8 cellular contexts compared by ENCODE assay signal in genomic region chr3:28348286-28348636, GRCh38. TPM values are rescaled to one million over a fixed set of nuclear protein-coding genes. Genes with fewer than 3 reads are reported as not detected.
DNase-seq lines count a peak whose midpoint lies in the region; ATAC-seq and TF ChIP-seq lines count a peak whose summit lies in the region.

No MANE protein-coding gene starts in this region.

- 0% methylated on average over 14 of the region's 15 CpGs for WGBS in prostate gland

- H3K4me1 Mint-ChIP-seq in GM23338 (peaks cover 15% of the 10 kb centered on the region), WTC11 (peaks cover 28% of the 10 kb centered on the region), glutamatergic neuron (ENCODE audit: low read depth, unreplicated experiment) (peaks cover 6% of the 10 kb centered on the region)

- H3K9me3 Mint-ChIP-seq in GM23338 = no peaks in the 10 kb centered on the region; the same call in 1 of the 3 replicates
- H3K9me3 Mint-ChIP-seq in WTC11 = 0 out of 2 replicates have a peak, but pooled peaks cover 3% of the 10 kb centered on the region
- H3K9me3 Mint-ChIP-seq in glutamatergic neuron (ENCODE audit: unreplicated experiment) = peaks cover 2% of the 10 kb centered on the region

- no peaks in the 10 kb centered on the region for H3K9me3 ChIP-seq in prostate gland

- H3K27ac ChIP-seq in GM23338 (ENCODE audit: low read depth) = peak overlapping the region; percentile 98
- H3K27ac ChIP-seq in prostate gland = peak overlapping the region; percentile 95 to 98

- H3K79me2 ChIP-seq in GM23338 (replicated peaks; ENCODE audit: insufficient read depth) = peaks cover 43% of the 10 kb centered on the region

- CTCF ChIA-PET in WTC11 (lab: Charles Lee) = interaction anchor here (0.9 to 2.1 kb wide), 7 partner anchors 8 to 636 kb away, joined by 3 to 8 read pairs (median 4); partner anchors contain the start of gene EOMES

- H3K9me2 ChIP-seq in GM23338 (ENCODE audit: insufficient read depth) = no peaks in the 10 kb centered on the region

- peaks cover 8% of the 10 kb centered on the region for H3K27me3 Mint-ChIP-seq in GM23338 (ENCODE audit: insufficient read depth, low read depth, poor library complexity)
- no peaks in the 10 kb centered on the region for H3K27me3 Mint-ChIP-seq in WTC11 (ENCODE audit: low read depth)
- H3K27me3 Mint-ChIP-seq in glutamatergic neuron (ENCODE audit: unreplicated experiment) = no peaks in the 10 kb centered on the region

- H2AFZ ChIP-seq in GM23338 = peak overlapping the region; percentile 90; the same call in 1 of the 2 replicates

- no peak for TF ChIP-seq POLR2A in prostate gland (IDR thresholded peaks at IDR 0.05)

- intact Hi-C loops in prostate gland (cut with DNase I) = no loop called here

- H3F3A ChIP-seq in GM23338 (replicated peaks; ENCODE audit: low read depth) = no peaks in the 10 kb centered on the region; the same call in 1 of the 2 replicates

- DNase-seq in AG09319 (ENCODE audit: extremely low read depth, low read depth) (peak; percentile 93), GM23338 (ENCODE audit: low spot score) (no peak), WTC11 (ENCODE audit: low spot score) (no peak), glutamatergic neuron (no peak), prostate gland (ENCODE audit: low spot score) (no peak), epidermal melanocyte (ENCODE audit: insufficient read length, low spot score) (no peak), NCI-H187 (lab: John Stamatoyannopoulos, UW) (no peak)

- POLR2A ChIA-PET in WTC11 (lab: Charles Lee) = interaction anchor here (0.6 to 1.3 kb wide), 5 partner anchors 11 to 628 kb away, joined by 3 to 5 read pairs (median 4); partner anchors contain the start of gene CMC1

- H3K4me2 ChIP-seq in GM23338 = peak overlapping the region; percentile 96

- H3K27me3 ChIP-seq in GM23338 (ENCODE audit: insufficient read depth) (no peaks in the 10 kb centered on the region), prostate gland (replicated peaks; ENCODE audit: insufficient read depth) (no peaks in the 10 kb centered on the region)

- H3K36me3 ChIP-seq in GM23338 (ENCODE audit: insufficient read depth) (no peaks in the 10 kb centered on the region), prostate gland (no peaks in the 10 kb centered on the region)

- H3K27ac Mint-ChIP-seq in GM23338 (peak overlapping the region; percentile 93), WTC11 (peak overlapping the region; percentile 90), glutamatergic neuron (ENCODE audit: unreplicated experiment) (peak overlapping the region; percentile 97)

- TF ChIP-seq CTCF in AG09319 (IDR thresholded peaks at IDR 0.05; ENCODE audit: low read depth, low read length) = no peak
- TF ChIP-seq CTCF in GM23338 (conservative IDR thresholded peaks at IDR 0.05; ENCODE audit: low read depth in 2 of 2) = no peak
- no peak for TF ChIP-seq CTCF in WTC11 (IDR thresholded peaks at IDR 0.05)
- TF ChIP-seq CTCF in glutamatergic neuron (IDR thresholded peaks at IDR 0.05; ENCODE audit: partially characterized antibody, unreplicated experiment) = no peak
- TF ChIP-seq CTCF in prostate gland (IDR thresholded peaks at IDR 0.05) = no peak

- H3K36me3 Mint-ChIP-seq in GM23338 (ENCODE audit: low read depth) (peaks cover 11% of the 10 kb centered on the region; the same call in 2 of the 3 replicates), WTC11 (peaks cover 3% of the 10 kb centered on the region), glutamatergic neuron (ENCODE audit: unreplicated experiment) (no peaks in the 10 kb centered on the region)

- ATAC-seq in GM23338 (peak; percentile 85), WTC11 (peak; percentile 79), HG02763 (IDR thresholded peaks at IDR 0.05; ENCODE audit: unreplicated experiment) (no peak)

- H3K4me3 Mint-ChIP-seq in GM23338 = peak overlapping the region; percentile 92
- H3K4me3 Mint-ChIP-seq in WTC11 = peak overlapping the region; percentile 91
- H3K4me3 Mint-ChIP-seq in glutamatergic neuron (ENCODE audit: unreplicated experiment) = peak overlapping the region; percentile 96

- no peaks in the 10 kb centered on the region for H3K4me1 ChIP-seq in GM23338 (ENCODE audit: insufficient read depth)
- peaks cover 5% of the 10 kb centered on the region for H3K4me1 ChIP-seq in prostate gland (replicated peaks)

- H3K4me3 ChIP-seq in GM23338 (peak overlapping the region; percentile 93), prostate gland (peak overlapping the region; percentile 63 to 64)

- no peaks in the 10 kb centered on the region; the same call in 1 of the 2 replicates for H4K20me1 ChIP-seq in GM23338 (replicated peaks; ENCODE audit: insufficient read depth)

TF ChIP-seq in GM23338, 12 proteins besides CTCF, POLR2A, EP300 and RAD21:
- TF ChIP-seq CREB1 (CRISPR knock-in tag; IDR thresholded peaks at IDR 0.05; ENCODE audit: low read depth) (peak; percentile 59; the same call in 1 of the 2 replicates), REST (IDR thresholded peaks at IDR 0.05; ENCODE audit: unreplicated experiment) (no peak)

TF ChIP-seq in WTC11, 78 proteins besides CTCF, POLR2A, EP300 and RAD21:
- TF ChIP-seq SMAD4 (CRISPR knock-in tag; IDR thresholded peaks at IDR 0.05) = no peak

RNA-seq across cellular contexts. Expression of gene ZCWPW2, which starts 0.3 kb away (rescaled TPM):
- total RNA-seq in GM23338 (2014; rRNA removed; shearing (Covaris generic)) = not detected in 2 replicates
- 0.55 and 0.78 TPM in 2 replicates for polyA plus RNA-seq in GM23338 (2016; fragmentation: Nextera tagmentation; extraction: Ambion mirVana)
- total RNA-seq in WTC11 (2021) (0.22 to 0.34 TPM (median 0.27 TPM) in 3 replicates), glutamatergic neuron (ENCODE audit: unreplicated experiment) (0.49 TPM), prostate gland (1 to 10 TPM in 1 of 2 donors, under 1 TPM in 1; 0.80 to 1.7 TPM)

RNA-seq across cellular contexts. Expression of gene AZI2, which starts 0.4 kb away (rescaled TPM):
- total RNA-seq in GM23338 (2014; rRNA removed; shearing (Covaris generic)) = 18.6 and 24.5 TPM in 2 replicates
- polyA plus RNA-seq in GM23338 (2016; fragmentation: Nextera tagmentation; extraction: Ambion mirVana) = 27.9 and 28.6 TPM in 2 replicates
- total RNA-seq in WTC11 (2021) = 31.3 to 38.5 TPM (median 35.7 TPM) in 3 replicates
- total RNA-seq in glutamatergic neuron (ENCODE audit: unreplicated experiment) = 54.4 TPM
- 10 to 100 TPM; 45.4 to 55.2 TPM for total RNA-seq in prostate gland
